In the genomic region with DNA sequence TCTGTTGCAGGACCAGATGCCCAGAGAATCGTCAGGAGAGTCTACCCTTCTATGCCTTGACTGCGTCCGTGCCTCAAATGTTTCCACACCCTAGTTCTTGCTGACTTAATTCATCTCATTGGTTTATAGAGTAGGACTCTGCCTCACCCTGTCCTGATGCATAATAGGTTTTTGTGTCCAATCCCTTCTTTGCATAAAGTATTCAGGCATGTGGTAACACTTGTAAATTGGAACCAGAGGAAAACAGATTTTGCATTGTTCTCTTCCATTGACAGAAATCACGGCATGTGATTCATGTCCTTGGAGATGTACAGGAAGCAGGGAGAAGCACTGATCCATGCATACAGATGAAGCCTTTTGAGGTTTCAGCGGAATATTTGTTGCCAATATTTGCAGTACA, we compare ENCODE assay signal across 18 cellular contexts. TPM values are rescaled to one million over a fixed set of nuclear protein-coding genes. Genes with fewer than 3 reads are reported as not detected.
DNase-seq lines count a peak whose midpoint lies in the region; ATAC-seq and TF ChIP-seq lines count a peak whose summit lies in the region.
"Had no signal": no experiment of that assay in that cellular context is flagged by ENCODE, and none has a peak within 500 bp of the region (broad histone marks: within the 10 kb centered on the region; RNA-seq: fewer than 3 reads in every experiment).

No MANE protein-coding gene starts in this region.

- no peaks in the 10 kb centered on the region for H3K4me1 Mint-ChIP-seq in naive thymus-derived CD8-positive, alpha-beta T cell

- no peak overlapping the region for H3K27ac Mint-ChIP-seq in naive thymus-derived CD8-positive, alpha-beta T cell

- POLR2A ChIA-PET in naive thymus-derived CD8-positive, alpha-beta T cell (lab: Charles Lee): no interaction called here

- H3K27me3 Mint-ChIP-seq in naive thymus-derived CD8-positive, alpha-beta T cell: peaks cover 0 to 4% (median 0%) of the 10 kb centered on the region in 5 donors

- no peaks in the 10 kb centered on the region for H3K36me3 Mint-ChIP-seq in naive thymus-derived CD8-positive, alpha-beta T cell

- H3K36me3 ChIP-seq in HAP-1 (replicated peaks) (no peaks in the 10 kb centered on the region), upper lobe of right lung (no peaks in the 10 kb centered on the region)

- DNase-seq in HAP-1 (ENCODE audit: low spot score in 2 of 2): peak; percentile 57 to 94
- peak; percentile 93 for DNase-seq in SK-MEL-5 (ENCODE audit: low read depth, low spot score)
- peak; percentile 22 for DNase-seq in fibroblast of gingiva (ENCODE audit: low read depth)
- peak; percentile 7 for DNase-seq in putamen (ENCODE audit: low spot score)
- no peak for DNase-seq in posterior vena cava (ENCODE audit: low spot score)
- DNase-seq in left ventricle myocardium superior: no peak
- no peak for DNase-seq in upper lobe of right lung
- no peak for DNase-seq in naive thymus-derived CD8-positive, alpha-beta T cell
- DNase-seq: Caco-2; HCEC 1CT; MV-4-11; NCI-H1436 treated with DMSO at 0.1 percent for 48 hours; NCI-H2081 treated with DMSO at 0.1 percent for 48 hours; NCI-H69; NK-92 treated with Interleukin-12 subunit alpha and Interleukin-12 subunit beta, amount 100 ng/mL, for 24 hours had no signal

- H3K9me3 Mint-ChIP-seq in naive thymus-derived CD8-positive, alpha-beta T cell: no peaks in the 10 kb centered on the region

- H3K27ac ChIP-seq in upper lobe of right lung: no peak overlapping the region
- H3K27ac ChIP-seq: C4-2B, SK-N-MC had no signal

- H3K4me3 ChIP-seq in HAP-1: no peak overlapping the region
- H3K4me3 ChIP-seq in upper lobe of right lung: no peak overlapping the region
- H3K4me3 ChIP-seq: SK-N-MC had no signal

- no peak overlapping the region for H3K4me3 Mint-ChIP-seq in naive thymus-derived CD8-positive, alpha-beta T cell

- intact Hi-C loops in posterior vena cava (cut with DNase I) (no loop called here), left ventricle myocardium superior (cut with micrococcal nuclease) (no loop called here), upper lobe of right lung (cut with DNase I) (no loop called here)

- H3K27me3 ChIP-seq in HAP-1 (ENCODE audit: low read depth) (no peaks in the 10 kb centered on the region), upper lobe of right lung (no peaks in the 10 kb centered on the region)

- ATAC-seq in left ventricle myocardium superior: no peak
- ATAC-seq in upper lobe of right lung: no peak
- no peak for ATAC-seq in naive thymus-derived CD8-positive, alpha-beta T cell

- in situ Hi-C loops in HAP-1 (cut with MboI; ENCODE audit: low sequenced_read_pairs): no loop called here
- in situ Hi-C loops in SK-MEL-5 (cut with HindIII; ENCODE audit: low pct_unique_long_range_greater_than_20kb, low sequenced_read_pairs): no loop called here

- peaks cover 14% of the 10 kb centered on the region for H3K4me1 ChIP-seq in HAP-1
- no peaks in the 10 kb centered on the region for H3K4me1 ChIP-seq in upper lobe of right lung
- H3K4me1 ChIP-seq: Caco-2 had no signal

- H3K9me3 ChIP-seq in HAP-1: no peaks in the 10 kb centered on the region
- no peaks in the 10 kb centered on the region for H3K9me3 ChIP-seq in upper lobe of right lung
- H3K9me3 ChIP-seq: Caco-2 had no signal

- no peak for TF ChIP-seq CTCF in upper lobe of right lung (IDR thresholded peaks at IDR 0.05)

RNA-seq across cellular contexts. Expression of a gene that starts 29.5 kb away (rescaled TPM):
- 1.4 TPM in 1 of 2 replicates, not detected in the other for total RNA-seq in SK-MEL-5 (2014; rRNA removed; shearing (Covaris generic))
- 0.03 and 0.05 TPM in 2 replicates for polyA plus RNA-seq in SK-MEL-5 (2015; cell fraction: cytosol; rRNA removed)
- polyA plus RNA-seq in SK-MEL-5 (2015; cell fraction: nucleus; rRNA removed): not detected in 2 replicates
- not detected for total RNA-seq in posterior vena cava
- total RNA-seq in left ventricle myocardium superior: not detected
- total RNA-seq in upper lobe of right lung: not detected
- total RNA-seq in naive thymus-derived CD8-positive, alpha-beta T cell: not detected
- not detected for polyA plus RNA-seq in naive thymus-derived CD8-positive, alpha-beta T cell
- total RNA-seq: Caco-2, HT-29 had no signal

Comparison
In these comparisons a context has a peak if more than half of its experiments do, and no peak if none do; other contexts are left out.
1. DNase-seq: peak in HAP-1 (2 of 2), SK-MEL-5 (single experiment), fibroblast of gingiva (single experiment) and putamen (single experiment); none in posterior vena cava (single experiment), left ventricle myocardium superior (single experiment), upper lobe of right lung (single experiment) and naive thymus-derived CD8-positive, alpha-beta T cell (0 of 10).